In the genomic region with DNA sequence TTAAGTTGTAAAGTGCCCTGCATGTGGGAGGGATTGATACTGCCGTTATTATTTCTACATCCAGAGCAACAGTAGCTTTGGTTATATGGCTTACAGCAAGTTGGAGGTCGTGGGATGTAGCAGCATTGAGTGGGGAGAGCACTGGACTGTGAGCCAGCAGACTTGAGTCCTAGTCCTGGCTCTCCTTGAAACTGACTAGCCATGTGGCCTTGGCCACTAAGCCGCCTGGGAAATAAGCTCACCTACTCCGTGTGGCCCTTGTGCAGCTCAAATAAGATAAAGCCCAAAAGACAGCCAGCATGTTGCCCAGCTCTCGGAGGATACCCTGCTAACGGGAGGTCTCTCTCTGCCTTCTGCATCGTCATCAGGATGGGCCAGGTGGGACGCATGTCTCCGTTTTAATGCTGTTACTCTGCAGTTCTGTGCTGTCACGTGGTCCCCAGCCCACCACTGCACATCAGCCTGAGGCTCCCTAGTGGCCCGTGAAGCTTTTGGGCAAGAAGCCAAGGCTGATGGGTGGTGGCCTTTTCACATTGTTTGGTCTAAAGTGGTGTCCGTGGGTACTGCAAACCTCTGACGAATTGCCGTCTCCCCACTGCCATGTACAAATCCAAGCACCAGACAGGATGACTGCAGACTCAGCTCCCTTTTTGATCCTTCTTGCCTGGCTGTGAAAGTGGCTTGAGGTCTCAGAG, we compare ENCODE assay signal across 1 cellular context.
A peak's percentile ranks its signal among the peaks of the same experiment; 100 is the strongest.
TF ChIP-seq lines count a peak whose summit lies in the region.

No MANE protein-coding gene starts in this region.

TF ChIP-seq in K562, 482 proteins besides CTCF, POLR2A, EP300 and RAD21 (continued from another document and continues in another):
- TF ChIP-seq, protein P1, sequence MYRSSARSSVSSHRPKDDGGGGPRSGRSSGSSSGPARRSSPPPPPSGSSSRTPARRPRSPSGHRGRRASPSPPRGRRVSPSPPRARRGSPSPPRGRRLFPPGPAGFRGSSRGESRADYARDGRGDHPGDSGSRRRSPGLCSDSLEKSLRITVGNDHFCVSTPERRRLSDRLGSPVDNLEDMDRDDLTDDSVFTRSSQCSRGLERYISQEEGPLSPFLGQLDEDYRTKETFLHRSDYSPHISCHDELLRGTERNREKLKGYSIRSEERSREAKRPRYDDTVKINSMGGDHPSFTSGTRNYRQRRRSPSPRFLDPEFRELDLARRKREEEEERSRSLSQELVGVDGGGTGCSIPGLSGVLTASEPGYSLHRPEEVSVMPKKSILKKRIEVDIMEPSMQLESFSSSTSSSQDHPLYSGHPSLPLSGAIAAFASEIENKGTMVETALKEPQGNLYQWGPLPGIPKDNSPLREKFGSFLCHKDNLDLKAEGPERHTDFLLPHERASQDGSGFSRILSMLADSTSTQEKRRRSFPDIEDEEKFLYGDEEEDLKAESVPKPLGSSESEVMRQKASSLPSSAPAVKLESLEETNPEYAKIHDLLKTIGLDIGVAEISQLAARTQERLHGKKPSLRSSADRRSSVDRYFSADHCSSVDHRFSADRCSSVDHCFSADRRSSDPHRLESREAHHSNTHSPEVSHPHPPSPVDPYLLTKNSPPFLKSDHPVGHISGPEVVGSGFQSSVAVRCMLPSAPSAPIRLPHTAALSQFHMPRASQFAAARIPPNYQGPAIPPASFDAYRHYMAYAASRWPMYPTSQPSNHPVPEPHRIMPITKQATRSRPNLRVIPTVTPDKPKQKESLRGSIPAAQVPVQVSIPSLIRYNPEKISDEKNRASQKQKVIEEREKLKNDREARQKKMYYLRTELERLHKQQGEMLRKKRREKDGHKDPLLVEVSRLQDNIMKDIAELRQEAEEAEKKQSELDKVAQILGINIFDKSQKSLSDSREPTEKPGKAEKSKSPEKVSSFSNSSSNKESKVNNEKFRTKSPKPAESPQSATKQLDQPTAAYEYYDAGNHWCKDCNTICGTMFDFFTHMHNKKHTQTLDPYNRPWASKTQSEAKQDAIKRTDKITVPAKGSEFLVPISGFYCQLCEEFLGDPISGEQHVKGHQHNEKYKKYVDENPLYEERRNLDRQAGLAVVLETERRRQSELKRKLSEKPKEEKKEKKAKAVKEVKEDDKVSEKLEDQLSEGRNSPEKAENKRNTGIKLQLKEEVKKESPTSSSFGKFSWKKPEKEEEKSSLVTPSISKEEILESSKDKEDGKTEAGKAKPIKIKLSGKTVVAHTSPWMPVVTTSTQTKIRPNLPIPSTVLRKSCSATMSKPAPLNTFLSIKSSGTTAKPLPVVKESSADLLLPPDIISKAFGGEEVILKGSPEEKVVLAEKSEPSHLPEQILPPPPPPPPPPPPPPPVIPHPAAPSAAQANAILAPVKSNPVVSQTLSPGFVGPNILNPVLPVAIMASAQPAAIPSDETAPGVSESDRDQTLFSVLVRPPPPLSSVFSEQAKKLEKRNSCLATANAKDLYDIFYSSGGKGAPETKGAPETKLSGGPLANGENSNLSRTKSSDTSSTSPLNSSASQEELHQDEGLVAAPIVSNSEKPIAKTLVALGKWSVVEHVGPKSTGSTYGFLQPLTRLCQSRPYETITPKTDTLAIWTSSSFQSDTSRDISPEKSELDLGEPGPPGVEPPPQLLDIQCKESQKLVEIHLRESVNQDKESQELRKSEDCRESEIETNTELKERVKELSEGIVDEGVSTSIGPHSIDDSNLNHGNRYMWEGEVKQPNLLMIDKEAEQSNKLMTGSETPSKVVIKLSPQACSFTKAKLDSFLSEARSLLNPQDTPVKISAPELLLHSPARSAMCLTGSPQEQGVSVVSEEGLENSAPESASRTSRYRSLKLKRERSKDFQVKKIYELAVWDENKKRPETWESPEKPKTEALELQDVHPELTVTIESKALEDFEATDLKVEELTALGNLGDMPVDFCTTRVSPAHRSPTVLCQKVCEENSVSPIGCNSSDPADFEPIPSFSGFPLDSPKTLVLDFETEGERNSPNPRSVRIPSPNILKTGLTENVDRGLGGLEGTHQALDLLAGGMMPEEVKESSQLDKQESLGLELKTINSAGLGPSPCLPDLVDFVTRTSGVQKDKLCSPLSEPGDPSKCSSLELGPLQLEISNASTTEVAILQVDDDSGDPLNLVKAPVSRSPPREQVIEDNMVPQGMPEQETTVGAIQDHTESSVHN (IDR thresholded peaks at IDR 0.05; ENCODE audit: borderline replicate concordance in 1 of 2, low read depth in 1 of 2): no peak
- TF ChIP-seq ARID3B (CRISPR knock-in tag; IDR thresholded peaks at IDR 0.05; ENCODE audit: borderline replicate concordance): no peak
- TF ChIP-seq, protein P2, sequence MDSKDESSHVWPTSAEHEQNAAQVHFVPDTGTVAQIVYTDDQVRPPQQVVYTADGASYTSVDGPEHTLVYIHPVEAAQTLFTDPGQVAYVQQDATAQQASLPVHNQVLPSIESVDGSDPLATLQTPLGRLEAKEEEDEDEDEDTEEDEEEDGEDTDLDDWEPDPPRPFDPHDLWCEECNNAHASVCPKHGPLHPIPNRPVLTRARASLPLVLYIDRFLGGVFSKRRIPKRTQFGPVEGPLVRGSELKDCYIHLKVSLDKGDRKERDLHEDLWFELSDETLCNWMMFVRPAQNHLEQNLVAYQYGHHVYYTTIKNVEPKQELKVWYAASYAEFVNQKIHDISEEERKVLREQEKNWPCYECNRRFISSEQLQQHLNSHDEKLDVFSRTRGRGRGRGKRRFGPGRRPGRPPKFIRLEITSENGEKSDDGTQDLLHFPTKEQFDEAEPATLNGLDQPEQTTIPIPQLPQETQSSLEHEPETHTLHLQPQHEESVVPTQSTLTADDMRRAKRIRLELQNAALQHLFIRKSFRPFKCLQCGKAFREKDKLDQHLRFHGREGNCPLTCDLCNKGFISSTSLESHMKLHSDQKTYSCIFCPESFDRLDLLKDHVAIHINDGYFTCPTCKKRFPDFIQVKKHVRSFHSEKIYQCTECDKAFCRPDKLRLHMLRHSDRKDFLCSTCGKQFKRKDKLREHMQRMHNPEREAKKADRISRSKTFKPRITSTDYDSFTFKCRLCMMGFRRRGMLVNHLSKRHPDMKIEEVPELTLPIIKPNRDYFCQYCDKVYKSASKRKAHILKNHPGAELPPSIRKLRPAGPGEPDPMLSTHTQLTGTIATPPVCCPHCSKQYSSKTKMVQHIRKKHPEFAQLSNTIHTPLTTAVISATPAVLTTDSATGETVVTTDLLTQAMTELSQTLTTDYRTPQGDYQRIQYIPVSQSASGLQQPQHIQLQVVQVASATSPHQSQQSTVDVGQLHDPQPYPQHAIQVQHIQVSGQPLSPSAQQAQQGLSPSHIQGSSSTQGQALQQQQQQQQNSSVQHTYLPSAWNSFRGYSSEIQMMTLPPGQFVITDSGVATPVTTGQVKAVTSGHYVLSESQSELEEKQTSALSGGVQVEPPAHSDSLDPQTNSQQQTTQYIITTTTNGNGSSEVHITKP (IDR thresholded peaks at IDR 0.05; ENCODE audit: partially characterized antibody): no peak
- no peak for TF ChIP-seq CEBPB (tag; IDR thresholded peaks at IDR 0.05)
- TF ChIP-seq L3MBTL2 (IDR thresholded peaks at IDR 0.05): 0 out of 2 replicates have a peak, but pooled peaks have one; percentile 16
- no peak for TF ChIP-seq RBBP5 (IDR thresholded peaks at IDR 0.05; ENCODE audit: borderline replicate concordance, insufficient read depth, low read length, poor library complexity, severe bottlenecking)
- TF ChIP-seq SMAD3 (CRISPR knock-in tag; conservative IDR thresholded peaks at IDR 0.05): no peak
- no peak for TF ChIP-seq CHCHD3 (CRISPR knock-in tag; IDR thresholded peaks at IDR 0.05)
- TF ChIP-seq CTBP1 (IDR thresholded peaks at IDR 0.05; ENCODE audit: borderline replicate concordance): 0 out of 2 replicates have a peak, but pooled peaks have one; percentile 12
- no peak for TF ChIP-seq COPS2 (conservative IDR thresholded peaks at IDR 0.05)
- no peak for TF ChIP-seq RB1 (IDR thresholded peaks at IDR 0.05; ENCODE audit: low read depth)
- TF ChIP-seq ZNF583 (CRISPR knock-in tag; IDR thresholded peaks at IDR 0.05): no peak
- TF ChIP-seq ZNF316 (IDR thresholded peaks at IDR 0.05): peak; percentile 33; the same call in 1 of the 2 replicates
- TF ChIP-seq CBFA2T2 (conservative IDR thresholded peaks at IDR 0.05): peak; percentile 44; the same call in 1 of the 2 replicates
- TF ChIP-seq E2F4 (CRISPR knock-in tag; IDR thresholded peaks at IDR 0.05; ENCODE audit: low read depth): no peak
- TF ChIP-seq ZSCAN32 (CRISPR knock-in tag; IDR thresholded peaks at IDR 0.05): no peak
- TF ChIP-seq, protein P3, sequence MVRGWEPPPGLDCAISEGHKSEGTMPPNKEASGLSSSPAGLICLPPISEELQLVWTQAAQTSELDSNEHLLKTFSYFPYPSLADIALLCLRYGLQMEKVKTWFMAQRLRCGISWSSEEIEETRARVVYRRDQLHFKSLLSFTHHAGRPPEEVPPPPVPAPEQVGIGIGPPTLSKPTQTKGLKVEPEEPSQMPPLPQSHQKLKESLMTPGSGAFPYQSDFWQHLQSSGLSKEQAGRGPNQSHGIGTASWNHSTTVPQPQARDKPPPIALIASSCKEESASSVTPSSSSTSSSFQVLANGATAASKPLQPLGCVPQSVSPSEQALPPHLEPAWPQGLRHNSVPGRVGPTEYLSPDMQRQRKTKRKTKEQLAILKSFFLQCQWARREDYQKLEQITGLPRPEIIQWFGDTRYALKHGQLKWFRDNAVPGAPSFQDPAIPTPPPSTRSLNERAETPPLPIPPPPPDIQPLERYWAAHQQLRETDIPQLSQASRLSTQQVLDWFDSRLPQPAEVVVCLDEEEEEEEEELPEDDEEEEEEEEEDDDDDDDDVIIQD (CRISPR knock-in tag; IDR thresholded peaks at IDR 0.05): no peak
- no peak for TF ChIP-seq ZNF324 (CRISPR knock-in tag; IDR thresholded peaks at IDR 0.05)
- TF ChIP-seq, protein P4, sequence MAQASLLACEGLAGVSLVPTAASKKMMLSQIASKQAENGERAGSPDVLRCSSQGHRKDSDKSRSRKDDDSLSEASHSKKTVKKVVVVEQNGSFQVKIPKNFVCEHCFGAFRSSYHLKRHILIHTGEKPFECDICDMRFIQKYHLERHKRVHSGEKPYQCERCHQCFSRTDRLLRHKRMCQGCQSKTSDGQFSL (CRISPR knock-in tag; IDR thresholded peaks at IDR 0.05): no peak
- TF ChIP-seq, protein P4 (tag; IDR thresholded peaks at IDR 0.05): no peak
- no peak for TF ChIP-seq MCM3 (IDR thresholded peaks at IDR 0.05)
- TF ChIP-seq, protein P5, sequence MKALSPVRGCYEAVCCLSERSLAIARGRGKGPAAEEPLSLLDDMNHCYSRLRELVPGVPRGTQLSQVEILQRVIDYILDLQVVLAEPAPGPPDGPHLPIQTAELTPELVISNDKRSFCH (CRISPR knock-in tag; IDR thresholded peaks at IDR 0.05): no peak
- TF ChIP-seq, protein P5 (tag; IDR thresholded peaks at IDR 0.05): no peak
- TF ChIP-seq GTF2F1 (IDR thresholded peaks at IDR 0.05; ENCODE audit: low read depth, low read length): no peak
- TF ChIP-seq, protein P6, sequence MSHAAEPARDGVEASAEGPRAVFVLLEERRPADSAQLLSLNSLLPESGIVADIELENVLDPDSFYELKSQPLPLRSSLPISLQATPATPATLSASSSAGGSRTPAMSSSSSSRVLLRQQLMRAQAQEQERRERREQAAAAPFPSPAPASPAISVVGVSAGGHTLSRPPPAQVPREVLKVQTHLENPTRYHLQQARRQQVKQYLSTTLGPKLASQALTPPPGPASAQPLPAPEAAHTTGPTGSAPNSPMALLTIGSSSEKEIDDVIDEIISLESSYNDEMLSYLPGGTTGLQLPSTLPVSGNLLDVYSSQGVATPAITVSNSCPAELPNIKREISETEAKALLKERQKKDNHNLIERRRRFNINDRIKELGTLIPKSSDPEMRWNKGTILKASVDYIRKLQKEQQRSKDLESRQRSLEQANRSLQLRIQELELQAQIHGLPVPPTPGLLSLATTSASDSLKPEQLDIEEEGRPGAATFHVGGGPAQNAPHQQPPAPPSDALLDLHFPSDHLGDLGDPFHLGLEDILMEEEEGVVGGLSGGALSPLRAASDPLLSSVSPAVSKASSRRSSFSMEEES (CRISPR knock-in tag; IDR thresholded peaks at IDR 0.05): peak; percentile 45; the same call in 1 of the 2 replicates
- TF ChIP-seq, protein P7, sequence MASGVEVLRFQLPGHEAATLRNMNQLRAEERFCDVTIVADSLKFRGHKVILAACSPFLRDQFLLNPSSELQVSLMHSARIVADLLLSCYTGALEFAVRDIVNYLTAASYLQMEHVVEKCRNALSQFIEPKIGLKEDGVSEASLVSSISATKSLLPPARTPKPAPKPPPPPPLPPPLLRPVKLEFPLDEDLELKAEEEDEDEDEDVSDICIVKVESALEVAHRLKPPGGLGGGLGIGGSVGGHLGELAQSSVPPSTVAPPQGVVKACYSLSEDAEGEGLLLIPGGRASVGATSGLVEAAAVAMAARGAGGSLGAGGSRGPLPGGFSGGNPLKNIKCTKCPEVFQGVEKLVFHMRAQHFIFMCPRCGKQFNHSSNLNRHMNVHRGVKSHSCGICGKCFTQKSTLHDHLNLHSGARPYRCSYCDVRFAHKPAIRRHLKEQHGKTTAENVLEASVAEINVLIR (CRISPR knock-in tag; IDR thresholded peaks at IDR 0.05): no peak
- TF ChIP-seq ZNF398 (CRISPR knock-in tag; IDR thresholded peaks at IDR 0.05): no peak
- TF ChIP-seq CREM (IDR thresholded peaks at IDR 0.05; ENCODE audit: low read depth): peak; percentile 85
